In genomic region chr10:124522903-124523260, GRCh38 we compare ENCODE assay signal across 1 cellular context.
TF ChIP-seq lines count a peak whose summit lies in the region.

No MANE protein-coding gene starts in this region.

TF ChIP-seq in A549, 52 proteins besides CTCF, POLR2A, EP300 and RAD21 (continued from another document):
- TF ChIP-seq REST (IDR thresholded peaks at IDR 0.05), result no peak
TF ChIP-seq in A549: peak in this region for 0.
